In the genomic region with DNA sequence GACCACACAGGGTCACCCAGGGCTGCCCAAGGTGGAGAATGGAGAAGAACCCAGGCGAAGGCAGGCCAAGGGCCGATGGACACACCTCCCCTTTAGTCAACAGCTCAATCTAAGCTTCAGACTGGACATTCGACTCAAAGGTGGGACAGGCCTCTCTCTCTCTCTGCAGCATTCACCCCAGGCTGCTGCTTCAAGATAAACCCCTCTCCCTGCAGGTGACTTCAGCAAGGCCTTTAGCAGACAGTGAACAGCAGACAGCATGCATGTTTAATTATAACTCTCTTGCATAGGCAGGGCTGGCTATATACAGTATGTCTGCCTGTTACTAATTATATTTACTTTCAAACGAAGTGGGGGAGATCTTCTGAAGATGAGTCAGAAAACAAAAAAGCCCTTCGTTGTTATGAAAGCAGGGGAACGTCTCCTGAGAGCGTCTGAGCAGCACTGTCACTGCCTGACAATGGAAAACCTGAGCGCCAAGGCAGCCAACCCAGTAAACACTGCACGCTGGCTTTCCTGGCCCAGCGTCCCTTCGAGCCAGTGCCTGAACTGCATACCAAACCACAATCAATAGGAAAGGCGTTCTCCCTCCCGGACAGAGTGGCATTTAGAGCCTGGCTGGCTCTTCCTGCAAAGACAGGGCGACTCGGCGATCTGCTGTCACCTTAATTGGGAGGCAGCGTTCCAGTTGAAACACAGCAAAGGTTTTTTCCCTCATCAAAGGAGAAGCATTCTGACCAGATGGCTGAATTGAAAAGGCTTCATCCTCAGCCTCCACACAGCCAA, we compare ENCODE assay signal across 9 cellular contexts. TPM values are rescaled to one million over a fixed set of nuclear protein-coding genes. Genes with fewer than 3 reads are reported as not detected.
DNase-seq lines count a peak whose midpoint lies in the region; ATAC-seq and TF ChIP-seq lines count a peak whose summit lies in the region.
"Had no signal": no experiment of that assay in that cellular context is flagged by ENCODE, and none has a peak within 500 bp of the region (broad histone marks: within the 10 kb centered on the region; RNA-seq: fewer than 3 reads in every experiment).

No MANE protein-coding gene starts in this region.

- DNase-seq in NCI-H2081 (lab: John Stamatoyannopoulos, UW) = peak; percentile 47 to 81
- no peak for DNase-seq in NCI-H2081 treated with DMSO at 0.1 percent for 48 hours (lab: John Stamatoyannopoulos, UW)
- peak; percentile 64 for DNase-seq in NCI-H2171 treated with DMSO at 0.1 percent for 48 hours (lab: John Stamatoyannopoulos, UW)
- peak; percentile 80 for DNase-seq in activated CD8-positive, alpha-beta memory T cell treated with anti-CD3 and anti-CD28 coated beads, Interleukin-2, amount 50 U/mL, for 48 hours
- DNase-seq in fibroblast of gingiva (ENCODE audit: low read depth) = peak; percentile 94
- DNase-seq in uterus = peak; percentile 44 to 58
- DNase-seq: DND-41 had no signal

- ATAC-seq in HG02938 (IDR thresholded peaks at IDR 0.05; ENCODE audit: unreplicated experiment) = peak; percentile 41

- H3K36me3 ChIP-seq in neutrophil = no peaks in the 10 kb centered on the region
- no peaks in the 10 kb centered on the region for H3K36me3 ChIP-seq in uterus

- intact Hi-C loops in uterus (cut with DNase I; ENCODE audit: low total_unique reads) = loop anchor here (10.0 kb wide), 3 partner anchors 70 to 470 kb away; no protein-coding TSS in a partner anchor

- H3K4me1 ChIP-seq in neutrophil (ENCODE audit: control insufficient read depth in 1 of 2, insufficient read depth in 1 of 2, low read depth in 1 of 2, low read length in 1 of 2) (peaks cover 71 to 75% of the 10 kb centered on the region in 2 experiments), uterus (peaks cover 10 to 11% of the 10 kb centered on the region in 2 donors)

- H3K9me3 ChIP-seq in neutrophil = no peaks in the 10 kb centered on the region
- H3K9me3 ChIP-seq in uterus = no peaks in the 10 kb centered on the region

- H3K27ac ChIP-seq in neutrophil (peak overlapping the region; percentile 100), uterus (peak overlapping the region; percentile 84 to 89)

- peak in 1 of 2 donors; percentile 7 for TF ChIP-seq POLR2A in uterus (IDR thresholded peaks at IDR 0.05)

- no peak for TF ChIP-seq CTCF in neutrophil (IDR thresholded peaks at IDR 0.05)
- TF ChIP-seq CTCF in uterus (IDR thresholded peaks at IDR 0.05) = no peak

- peak overlapping the region; percentile 42 to 63 for H3K4me3 ChIP-seq in neutrophil (ENCODE audit: low read depth in 1 of 2, low read length in 1 of 2)
- no peak overlapping the region for H3K4me3 ChIP-seq in uterus

- H3K27me3 ChIP-seq in neutrophil (no peaks in the 10 kb centered on the region), uterus (no peaks in the 10 kb centered on the region)

RNA-seq across cellular contexts. Expression of a gene that starts 54.1 kb away (rescaled TPM):
- 100 to 1,000 TPM in 2 of 4 donors, 10 to 100 TPM in 2; 72.9 to 149 (median 110) TPM for total RNA-seq in uterus

Comparison
In these comparisons a context has a peak if more than half of its experiments do, and no peak if none do; other contexts are left out.
1. H3K4me3 ChIP-seq: peak in neutrophil (2 of 2); none in uterus (0 of 2).